ENCODE assay signal across 8 cellular contexts in the genomic region with DNA sequence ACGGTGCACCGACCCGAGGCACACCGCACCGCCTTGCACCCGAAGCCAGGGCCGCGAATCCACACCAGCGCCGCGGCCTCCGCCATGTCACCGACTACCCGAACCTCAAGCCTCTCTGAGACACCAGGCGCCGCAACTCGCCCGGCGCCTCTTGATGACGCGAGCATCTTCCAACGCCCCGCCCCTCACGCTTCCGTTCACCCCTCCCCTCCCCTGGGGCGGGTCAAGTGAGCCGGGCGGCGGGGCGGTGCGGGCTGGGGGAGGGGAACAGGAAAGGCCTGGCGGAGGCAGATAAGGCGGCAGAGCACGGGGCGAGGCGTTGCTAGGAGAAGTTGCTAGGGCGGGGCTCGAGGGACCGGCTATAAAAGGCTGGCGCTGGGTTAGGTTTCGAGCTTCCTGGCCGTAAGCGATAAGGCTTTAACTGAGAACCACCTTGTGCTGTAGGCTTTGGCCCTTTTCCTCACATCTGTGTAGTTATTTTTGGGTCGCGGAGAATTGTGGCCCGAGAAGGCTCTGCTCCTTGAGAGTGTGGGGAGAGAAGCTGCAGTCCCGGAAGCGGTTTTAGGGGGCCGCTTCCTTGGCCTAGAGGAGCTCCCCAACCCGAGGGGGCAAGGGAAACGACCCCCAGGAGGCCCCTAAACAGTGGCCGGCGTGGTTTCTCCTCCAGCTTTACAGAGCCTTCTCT. TPM values are rescaled to one million over a fixed set of nuclear protein-coding genes. Genes with fewer than 3 reads are reported as not detected.
DNase-seq lines count a peak whose midpoint lies in the region; ATAC-seq and TF ChIP-seq lines count a peak whose summit lies in the region.

A gene (minus strand): TSS at position 117 of the 685 bp plus-strand sequence. CDS start 31 bp downstream, at position 86.

- peak; percentile 96 for DNase-seq in GM13976 (ENCODE audit: low spot score)
- DNase-seq in NCI-H146 treated with DMSO at 0.1 percent for 48 hours (lab: John Stamatoyannopoulos, UW; ENCODE audit: unreplicated experiment): peak; percentile 96
- DNase-seq in amniotic epithelial cell (ENCODE audit: low read depth): peak; percentile 97
- peak; percentile 100 for DNase-seq in left cardiac atrium
- DNase-seq in progenitor cell of endocrine pancreas (ENCODE audit: low spot score, unreplicated experiment): peak; percentile 99
- peak; percentile 100 for DNase-seq in ureter (ENCODE audit: low spot score)

- no peaks in the 10 kb centered on the region for H3K9me3 Mint-ChIP-seq in progenitor cell of endocrine pancreas (ENCODE audit: low read depth)

- no peak for TF ChIP-seq CTCF in GM13976 (IDR thresholded peaks at IDR 0.05; ENCODE audit: borderline replicate concordance, control extremely low read depth, extremely low read depth, insufficient read depth, missing control alignments)
- no peak for TF ChIP-seq CTCF in progenitor cell of endocrine pancreas (IDR thresholded peaks at IDR 0.05; ENCODE audit: unreplicated experiment)

- peaks cover 14% of the 10 kb centered on the region for H3K4me1 Mint-ChIP-seq in progenitor cell of endocrine pancreas (ENCODE audit: low read depth)

- peak within 1 kb of the TSS; percentile 100 for H3K27ac Mint-ChIP-seq in progenitor cell of endocrine pancreas

- peak within 1 kb of the TSS; percentile 100 for H3K4me3 Mint-ChIP-seq in progenitor cell of endocrine pancreas (ENCODE audit: low read depth)

- in situ Hi-C loops in GM13976 (cut with MboI; ENCODE audit: low sequenced_read_pairs, unreplicated experiment): no loop called here

- H3K36me3 Mint-ChIP-seq in progenitor cell of endocrine pancreas (ENCODE audit: insufficient read depth): peaks cover 4% of the 10 kb centered on the region

- no peaks in the 10 kb centered on the region for H3K27me3 Mint-ChIP-seq in progenitor cell of endocrine pancreas

- intact Hi-C loops in T-helper 1 cell treated with Interleukin-12 subunit alpha and Interleukin-12 subunit beta and Interleukin-4 antibody, amounts not matched to agents 30 ng/mL and 1 ng/mL, for 36 hours (cut with micrococcal nuclease): loop anchor here (1.0 to 10.0 kb wide), 18 partner anchors 63 to 1565 kb away; a partner anchor contains a TSS
- intact Hi-C loops in left cardiac atrium (cut with DNase I): no loop called here

- ATAC-seq in HG02870 (IDR thresholded peaks at IDR 0.05; ENCODE audit: unreplicated experiment) (peak; percentile 81), left cardiac atrium (peak; percentile 98)

RNA-seq across cellular contexts. Expression of the gene that starts here (rescaled TPM):
- 24.5 and 26.1 TPM in 2 replicates for total RNA-seq in T-helper 1 cell treated with Interleukin-12 subunit alpha and Interleukin-12 subunit beta and Interleukin-4 antibody, amounts not matched to agents 30 ng/mL and 1 ng/mL, for 36 hours
- total RNA-seq in left cardiac atrium (10 to 100 TPM; 11.1 to 18.7 TPM), progenitor cell of endocrine pancreas (15.0 and 15.1 TPM in 2 replicates), ureter (17.8 TPM)

Comparison
In these comparisons a context has a peak if more than half of its experiments do, and no peak if none do; other contexts are left out.
1. Peak in every context shown above with its lines: DNase-seq and ATAC-seq.